In the genomic region with DNA sequence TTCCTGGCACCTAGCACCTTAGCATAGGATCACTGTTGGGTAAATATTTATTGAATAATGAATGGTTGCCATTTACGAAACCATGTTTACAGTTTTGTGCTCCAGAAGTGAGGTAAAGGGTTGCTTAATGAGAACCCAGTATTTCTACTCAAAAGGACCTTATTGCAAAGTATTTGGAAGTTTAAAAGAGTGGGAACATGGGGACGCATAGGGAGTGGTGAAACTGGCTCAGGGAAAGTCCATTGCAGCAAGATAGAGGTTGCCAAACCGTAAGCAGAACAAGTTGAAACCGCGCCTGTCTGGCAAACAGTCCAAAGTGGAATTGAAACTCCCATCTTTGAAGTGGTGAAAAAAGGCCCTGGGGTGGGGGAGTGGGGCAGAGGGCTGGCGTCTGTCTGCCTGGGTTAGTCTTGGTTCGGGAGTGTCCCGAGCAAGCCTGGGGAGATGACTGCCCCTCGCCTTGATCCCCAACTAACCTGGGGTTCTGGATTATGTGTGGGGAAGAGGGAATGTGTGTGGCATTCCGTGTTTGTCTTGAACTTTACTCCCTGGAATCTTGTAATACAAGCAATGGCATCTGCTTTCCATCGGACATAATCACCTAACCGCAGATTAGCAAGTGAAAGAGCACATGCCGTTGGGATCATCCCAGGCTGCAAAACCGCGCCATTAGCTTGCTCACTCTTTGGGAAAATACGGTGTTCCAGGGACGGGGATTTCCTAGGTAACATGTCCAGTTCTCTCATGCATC, we compare ENCODE assay signal across 8 cellular contexts. TPM values are rescaled to one million over a fixed set of nuclear protein-coding genes. Genes with fewer than 3 reads are reported as not detected.
A peak's percentile ranks its signal among the peaks of the same experiment; 100 is the strongest.
DNase-seq lines count a peak whose midpoint lies in the region; ATAC-seq and TF ChIP-seq lines count a peak whose summit lies in the region.

No MANE protein-coding gene starts in this region.

- H3K4me1 ChIP-seq in ovary (ENCODE audit: insufficient read depth): peaks cover 31% of the 10 kb centered on the region

- peaks cover 8% of the 10 kb centered on the region for H3K4me1 Mint-ChIP-seq in activated CD8-positive, alpha-beta T cell treated with anti-CD3 and anti-CD28 coated beads, Interleukin-2, amount 10 ng/mL, durations not matched to agents 7 days and 5 days (ENCODE audit: low read depth)

- 10 to 12% (median 10%) methylated on average over 17 of the region's 17 CpGs for WGBS in ovary, 3 donors

- H3K4me3 ChIP-seq in fibroblast of pulmonary artery (replicated peaks; ENCODE audit: low read depth, low read length): peak overlapping the region; percentile 21
- peak overlapping the region; percentile 24 for H3K4me3 ChIP-seq in ovary

- no peak for TF ChIP-seq EP300 in ovary (IDR thresholded peaks at IDR 0.05)

- no peak overlapping the region for H3K4me3 Mint-ChIP-seq in activated CD8-positive, alpha-beta T cell treated with anti-CD3 and anti-CD28 coated beads, Interleukin-2, amount 10 ng/mL, durations not matched to agents 7 days and 5 days

- intact Hi-C loops in ovary (cut with DNase I): no loop called here

- TF ChIP-seq CTCF in fibroblast of pulmonary artery (IDR thresholded peaks at IDR 0.05; ENCODE audit: low read length, missing control alignments) (no peak), ovary (IDR thresholded peaks at IDR 0.05) (no peak)

- CTCF ChIA-PET in activated CD8-positive, alpha-beta T cell treated with anti-CD3 and anti-CD28 coated beads, Interleukin-2, amount 10 ng/mL, durations not matched to agents 7 days and 5 days (lab: Charles Lee): no interaction called here

- no peak for TF ChIP-seq POLR2A in ovary (IDR thresholded peaks at IDR 0.05)

- H3K36me3 ChIP-seq in ovary: no peaks in the 10 kb centered on the region

- H3K27me3 ChIP-seq in ovary: no peaks in the 10 kb centered on the region

- DNase-seq in NOMO-1 (lab: John Stamatoyannopoulos, UW; ENCODE audit: unreplicated experiment in 2 of 2) (peak; percentile 77 to 79), fibroblast of pulmonary artery (ENCODE audit: low read depth) (peak; percentile 93), ovary (peak; percentile 77 to 89 (median 85)), T-helper 9 cell (no peak)
- no peak for DNase-seq in stimulated activated naive CD4-positive, alpha-beta T cell (lab: John Stamatoyannopoulos, UW)
- no peak for DNase-seq in activated CD8-positive, alpha-beta T cell treated with anti-CD3 and anti-CD28 coated beads, Interleukin-2, amount 10 ng/mL, durations not matched to agents 7 days and 5 days

- H3K36me3 Mint-ChIP-seq in activated CD8-positive, alpha-beta T cell treated with anti-CD3 and anti-CD28 coated beads, Interleukin-2, amount 10 ng/mL, durations not matched to agents 7 days and 5 days (ENCODE audit: low read depth): no peaks in the 10 kb centered on the region

- H3K27ac Mint-ChIP-seq in activated CD8-positive, alpha-beta T cell treated with anti-CD3 and anti-CD28 coated beads, Interleukin-2, amount 10 ng/mL, durations not matched to agents 7 days and 5 days: no peak overlapping the region

- H3K27me3 Mint-ChIP-seq in activated CD8-positive, alpha-beta T cell treated with anti-CD3 and anti-CD28 coated beads, Interleukin-2, amount 10 ng/mL, durations not matched to agents 7 days and 5 days (ENCODE audit: low read depth): peaks cover 12% of the 10 kb centered on the region

- ATAC-seq in GM19463 (IDR thresholded peaks at IDR 0.05; ENCODE audit: unreplicated experiment) (peak; percentile 62), GM19351 (IDR thresholded peaks at IDR 0.05; ENCODE audit: unreplicated experiment) (no peak)
- no peak for ATAC-seq in activated CD8-positive, alpha-beta T cell treated with anti-CD3 and anti-CD28 coated beads, Interleukin-2, amount 10 ng/mL, durations not matched to agents 7 days and 5 days

- H3K9me3 Mint-ChIP-seq in activated CD8-positive, alpha-beta T cell treated with anti-CD3 and anti-CD28 coated beads, Interleukin-2, amount 10 ng/mL, durations not matched to agents 7 days and 5 days (ENCODE audit: insufficient read depth): no peaks in the 10 kb centered on the region

- no peaks in the 10 kb centered on the region for H3K9me3 ChIP-seq in ovary

- peak overlapping the region in 1 of 2 donors; percentile 86 for H3K27ac ChIP-seq in ovary

- POLR2A ChIA-PET in activated CD8-positive, alpha-beta T cell treated with anti-CD3 and anti-CD28 coated beads, Interleukin-2, amount 10 ng/mL, durations not matched to agents 7 days and 5 days (lab: Charles Lee): no interaction called here

RNA-seq across cellular contexts. Expression of gene ALDH2, which starts 7.2 kb away (rescaled TPM):
- 100 to 1,000 TPM in 5 of 7 donors, 10 to 100 TPM in 2; 46.7 to 154 (median 120) TPM for total RNA-seq in ovary
- 100 to 1,000 TPM in 1 of 2 donors, 10 to 100 TPM in 1; 59.2 to 115 TPM for polyA plus RNA-seq in ovary
- under 1 TPM; 0.29 to 0.31 TPM for total RNA-seq in activated CD8-positive, alpha-beta T cell treated with anti-CD3 and anti-CD28 coated beads, Interleukin-2, amount 10 ng/mL, durations not matched to agents 7 days and 5 days

Comparison
In these comparisons a context has a peak if more than half of its experiments do, and no peak if none do; other contexts are left out.
1. DNase-seq: peak in NOMO-1 (2 of 2), fibroblast of pulmonary artery (single experiment) and ovary (5 of 5); none in T-helper 9 cell (single experiment), stimulated activated naive CD4-positive, alpha-beta T cell (0 of 6) and activated CD8-positive, alpha-beta T cell treated with anti-CD3 and anti-CD28 coated beads, Interleukin-2, amount 10 ng/mL, durations not matched to agents 7 days and 5 days (single experiment).
2. RNA of gene ALDH2, which starts 7.2 kb away (total RNA-seq): 46.7 to 154 TPM in ovary; 0.29 to 0.31 TPM in activated CD8-positive, alpha-beta T cell treated with anti-CD3 and anti-CD28 coated beads, Interleukin-2, amount 10 ng/mL, durations not matched to agents 7 days and 5 days; every median in the first group is over 10 times any median in the second.